1 cellular context compared by ENCODE assay signal in the genomic region with DNA sequence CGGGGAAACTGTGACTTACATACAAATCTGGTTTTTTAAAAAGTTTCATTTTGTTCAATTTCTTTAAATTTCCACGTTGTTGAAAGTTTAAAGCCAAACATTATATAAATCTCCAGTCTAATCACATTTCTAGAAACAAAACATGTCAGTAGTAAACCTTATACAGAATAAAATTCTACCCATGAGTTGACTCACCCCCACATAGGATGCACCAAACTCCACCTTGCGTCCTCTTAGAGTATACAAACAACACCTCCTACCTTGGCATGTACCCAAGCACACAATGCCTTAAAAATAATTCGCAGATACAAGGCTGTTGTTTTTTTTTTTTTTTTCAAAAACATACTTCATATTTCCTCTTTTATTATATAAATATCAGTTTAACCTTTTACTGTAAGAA.
TF ChIP-seq lines count a peak whose summit lies in the region.

No MANE protein-coding gene starts in this region.

TF ChIP-seq in IMR-90, 13 proteins besides CTCF, POLR2A, EP300 and RAD21:
- TF ChIP-seq FOS (IDR thresholded peaks at IDR 0.05; ENCODE audit: low read depth, low read length) (no peak), CHD1 (IDR thresholded peaks at IDR 0.05; ENCODE audit: low read depth, low read length) (no peak), MXI1 (IDR thresholded peaks at IDR 0.05; ENCODE audit: borderline replicate concordance, low read depth, low read length) (no peak), RCOR1 (IDR thresholded peaks at IDR 0.05; ENCODE audit: insufficient replicate concordance, low read length) (no peak), RFX5 (IDR thresholded peaks at IDR 0.05; ENCODE audit: low read depth, low read length) (no peak), NFE2L2 (IDR thresholded peaks at IDR 0.05; ENCODE audit: low read depth, low read length) (no peak), SMC3 (IDR thresholded peaks at IDR 0.05; ENCODE audit: low read depth, low read length) (no peak), MAZ (IDR thresholded peaks at IDR 0.05; ENCODE audit: borderline replicate concordance, low read depth, low read length) (no peak), BHLHE40 (IDR thresholded peaks at IDR 0.05; ENCODE audit: low read depth, low read length) (no peak), CEBPB (IDR thresholded peaks at IDR 0.05; ENCODE audit: low read depth, low read length) (no peak), MAFK (IDR thresholded peaks at IDR 0.05; ENCODE audit: low read depth, low read length) (no peak)
- TF ChIP-seq, protein P1, sequence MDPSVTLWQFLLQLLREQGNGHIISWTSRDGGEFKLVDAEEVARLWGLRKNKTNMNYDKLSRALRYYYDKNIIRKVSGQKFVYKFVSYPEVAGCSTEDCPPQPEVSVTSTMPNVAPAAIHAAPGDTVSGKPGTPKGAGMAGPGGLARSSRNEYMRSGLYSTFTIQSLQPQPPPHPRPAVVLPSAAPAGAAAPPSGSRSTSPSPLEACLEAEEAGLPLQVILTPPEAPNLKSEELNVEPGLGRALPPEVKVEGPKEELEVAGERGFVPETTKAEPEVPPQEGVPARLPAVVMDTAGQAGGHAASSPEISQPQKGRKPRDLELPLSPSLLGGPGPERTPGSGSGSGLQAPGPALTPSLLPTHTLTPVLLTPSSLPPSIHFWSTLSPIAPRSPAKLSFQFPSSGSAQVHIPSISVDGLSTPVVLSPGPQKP (IDR thresholded peaks at IDR 0.05; ENCODE audit: borderline replicate concordance, low read depth, low read length), result no peak
- TF ChIP-seq, protein P2, sequence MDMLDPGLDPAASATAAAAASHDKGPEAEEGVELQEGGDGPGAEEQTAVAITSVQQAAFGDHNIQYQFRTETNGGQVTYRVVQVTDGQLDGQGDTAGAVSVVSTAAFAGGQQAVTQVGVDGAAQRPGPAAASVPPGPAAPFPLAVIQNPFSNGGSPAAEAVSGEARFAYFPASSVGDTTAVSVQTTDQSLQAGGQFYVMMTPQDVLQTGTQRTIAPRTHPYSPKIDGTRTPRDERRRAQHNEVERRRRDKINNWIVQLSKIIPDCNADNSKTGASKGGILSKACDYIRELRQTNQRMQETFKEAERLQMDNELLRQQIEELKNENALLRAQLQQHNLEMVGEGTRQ (IDR thresholded peaks at IDR 0.05; ENCODE audit: low read depth, low read length), result no peak
